Comparison of ENCODE assay signal across 8 cellular contexts in the genomic region with DNA sequence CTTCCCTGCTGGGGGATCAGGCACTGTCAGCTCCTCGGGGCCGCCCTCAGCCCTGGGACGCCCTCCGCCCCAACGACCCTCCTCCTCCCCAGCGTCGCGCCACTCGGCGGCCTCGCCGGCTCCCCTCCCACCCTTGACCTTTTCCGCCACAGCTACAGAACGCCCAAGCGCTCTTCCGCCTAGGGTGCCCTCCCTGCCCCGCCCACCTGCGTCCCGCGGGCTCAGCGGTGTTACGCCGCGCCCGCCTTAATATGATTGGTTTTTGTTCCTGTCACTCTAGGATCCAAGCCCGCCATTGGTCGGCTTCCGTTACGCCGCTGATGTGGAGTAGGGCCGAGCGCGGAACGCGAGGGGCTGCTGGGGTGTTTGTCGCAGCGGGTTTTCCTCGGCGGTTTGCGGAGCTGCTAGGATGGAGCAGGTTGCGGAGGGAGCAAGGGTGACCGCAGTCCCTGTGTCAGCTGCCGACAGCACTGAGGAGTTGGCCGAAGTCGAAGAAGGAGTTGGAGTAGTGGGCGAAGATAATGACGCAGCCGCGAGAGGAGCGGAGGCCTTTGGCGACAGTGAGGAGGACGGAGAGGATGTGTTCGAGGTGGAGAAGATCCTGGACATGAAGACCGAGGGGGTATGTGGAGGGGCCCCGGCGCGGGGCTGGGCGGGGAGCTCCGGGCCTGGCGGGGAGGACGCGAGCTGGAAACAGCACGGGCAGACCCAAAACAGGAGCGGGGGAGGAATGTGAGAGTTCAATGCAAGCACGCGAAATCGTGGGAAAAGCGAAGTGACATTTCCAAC. TPM values are rescaled to one million over a fixed set of nuclear protein-coding genes. Genes with fewer than 3 reads are reported as not detected.
DNase-seq lines count a peak whose midpoint lies in the region; ATAC-seq and TF ChIP-seq lines count a peak whose summit lies in the region.

A gene with protein sequence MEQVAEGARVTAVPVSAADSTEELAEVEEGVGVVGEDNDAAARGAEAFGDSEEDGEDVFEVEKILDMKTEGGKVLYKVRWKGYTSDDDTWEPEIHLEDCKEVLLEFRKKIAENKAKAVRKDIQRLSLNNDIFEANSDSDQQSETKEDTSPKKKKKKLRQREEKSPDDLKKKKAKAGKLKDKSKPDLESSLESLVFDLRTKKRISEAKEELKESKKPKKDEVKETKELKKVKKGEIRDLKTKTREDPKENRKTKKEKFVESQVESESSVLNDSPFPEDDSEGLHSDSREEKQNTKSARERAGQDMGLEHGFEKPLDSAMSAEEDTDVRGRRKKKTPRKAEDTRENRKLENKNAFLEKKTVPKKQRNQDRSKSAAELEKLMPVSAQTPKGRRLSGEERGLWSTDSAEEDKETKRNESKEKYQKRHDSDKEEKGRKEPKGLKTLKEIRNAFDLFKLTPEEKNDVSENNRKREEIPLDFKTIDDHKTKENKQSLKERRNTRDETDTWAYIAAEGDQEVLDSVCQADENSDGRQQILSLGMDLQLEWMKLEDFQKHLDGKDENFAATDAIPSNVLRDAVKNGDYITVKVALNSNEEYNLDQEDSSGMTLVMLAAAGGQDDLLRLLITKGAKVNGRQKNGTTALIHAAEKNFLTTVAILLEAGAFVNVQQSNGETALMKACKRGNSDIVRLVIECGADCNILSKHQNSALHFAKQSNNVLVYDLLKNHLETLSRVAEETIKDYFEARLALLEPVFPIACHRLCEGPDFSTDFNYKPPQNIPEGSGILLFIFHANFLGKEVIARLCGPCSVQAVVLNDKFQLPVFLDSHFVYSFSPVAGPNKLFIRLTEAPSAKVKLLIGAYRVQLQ (plus strand): TSS at position 320 of the 789 bp plus-strand sequence. CDS start 90 bp downstream, at position 410.

- no peaks in the 10 kb centered on the region for H3K9me3 ChIP-seq in SU-DHL-6 (ENCODE audit: insufficient read depth, low read length)
- H3K9me3 ChIP-seq in parathyroid adenoma (ENCODE audit: control insufficient read depth, low read length): no peaks in the 10 kb centered on the region
- H3K9me3 ChIP-seq in tibial nerve: no peaks in the 10 kb centered on the region

- H2AFZ ChIP-seq in SU-DHL-6 (ENCODE audit: low read depth, low read length, severe bottlenecking) (peak within 1 kb of the TSS; percentile 85), parathyroid adenoma (peak within 1 kb of the TSS; percentile 68)

- H3K79me2 ChIP-seq in SU-DHL-6 (ENCODE audit: insufficient read depth, low read length): peaks cover 51% of the 10 kb centered on the region
- H3K79me2 ChIP-seq in parathyroid adenoma: peaks cover 14% of the 10 kb centered on the region

- H3F3A ChIP-seq in SU-DHL-6 (ENCODE audit: insufficient read depth): 0 out of 2 replicates have a peak, but pooled peaks cover 3% of the 10 kb centered on the region

- DNase-seq in NCI-H128 (lab: John Stamatoyannopoulos, UW; ENCODE audit: unreplicated experiment) (peak; percentile 98), Right ventricle myocardium superior (peak; percentile 96), tibial nerve (ENCODE audit: low spot score in 2 of 2) (peak; percentile 91 to 95)
- peak; percentile 86 for DNase-seq in activated naive CD8-positive, alpha-beta T cell treated with anti-CD3 and anti-CD28 coated beads, Interleukin-2, amount 50 U/mL, for 16 hours (ENCODE audit: low read depth, low spot score)

- ATAC-seq in HG02678 (IDR thresholded peaks at IDR 0.05; ENCODE audit: unreplicated experiment): peak; percentile 98
- ATAC-seq in Right ventricle myocardium superior (ENCODE audit: poor library complexity): peak; percentile 99

- no peaks in the 10 kb centered on the region for H3K9me2 ChIP-seq in SU-DHL-6 (replicated peaks; ENCODE audit: insufficient read depth, low read length)

- 0 to 1% methylated on average over 64 to 68 of the region's 68 CpGs for WGBS in tibial nerve, 2 donors

- peak within 1 kb of the TSS; percentile 96 for H3K4me3 ChIP-seq in SU-DHL-6 (ENCODE audit: insufficient read depth, low read length, poor library complexity, severe bottlenecking)
- peak within 1 kb of the TSS; percentile 89 for H3K4me3 ChIP-seq in parathyroid adenoma (ENCODE audit: low read depth, low read length)
- H3K4me3 ChIP-seq in tibial nerve: peak within 1 kb of the TSS; percentile 65 to 91 (median 78)

- H3K27me3 ChIP-seq in SU-DHL-6 (ENCODE audit: low read length) (no peaks in the 10 kb centered on the region), parathyroid adenoma (ENCODE audit: control insufficient read depth, insufficient read depth, low read length) (no peaks in the 10 kb centered on the region), tibial nerve (no peaks in the 10 kb centered on the region)

- TF ChIP-seq POLR2A in GM10847 (IDR thresholded peaks at IDR 0.05; ENCODE audit: extremely low read depth, insufficient read length): peak; percentile 69
- TF ChIP-seq POLR2A in tibial nerve (IDR thresholded peaks at IDR 0.05): peak; percentile 57 to 95

- peak within 1 kb of the TSS; percentile 82 for H3K4me2 ChIP-seq in SU-DHL-6 (ENCODE audit: low read depth, low read length, poor library complexity, severe bottlenecking)
- peak within 1 kb of the TSS; percentile 78 for H3K4me2 ChIP-seq in parathyroid adenoma (ENCODE audit: low read length)

- peak; percentile 16 to 97 for TF ChIP-seq EP300 in tibial nerve (IDR thresholded peaks at IDR 0.05)

- H3K27ac ChIP-seq in SU-DHL-6 (ENCODE audit: low read depth, low read length) (0 out of 2 replicates have a peak within 1 kb of the TSS, but pooled peaks have one; percentile 40), parathyroid adenoma (peak within 1 kb of the TSS; percentile 66), tibial nerve (peak within 1 kb of the TSS; percentile 95 to 97 (median 96))

- no peaks in the 10 kb centered on the region for H3K36me3 ChIP-seq in SU-DHL-6 (ENCODE audit: low read length)
- H3K36me3 ChIP-seq in parathyroid adenoma (ENCODE audit: control insufficient read depth, insufficient read depth, low read length): no peaks in the 10 kb centered on the region
- peaks cover 0 to 4% (median 0%) of the 10 kb centered on the region in 3 donors for H3K36me3 ChIP-seq in tibial nerve

- intact Hi-C loops in Right ventricle myocardium superior (cut with DNase I): loop anchor here (10.0 kb wide), 1 partner anchor 151 kb away; a partner anchor contains a TSS

- H3K4me1 ChIP-seq in parathyroid adenoma (no peaks in the 10 kb centered on the region), tibial nerve (peaks cover 0 to 36% (median 22%) of the 10 kb centered on the region in 4 donors)

- TF ChIP-seq CTCF in SU-DHL-6 (IDR thresholded peaks at IDR 0.05; ENCODE audit: insufficient read depth, low read length, poor library complexity, severe bottlenecking) (no peak), parathyroid adenoma (IDR thresholded peaks at IDR 0.05) (no peak), tibial nerve (IDR thresholded peaks at IDR 0.05) (peak in 2 of 5 experiments; percentile 18 to 40)

- H3K9ac ChIP-seq in SU-DHL-6 (ENCODE audit: low read length) (peak within 1 kb of the TSS; percentile 87), parathyroid adenoma (no peak within 1 kb of the TSS)

- H4K20me1 ChIP-seq in SU-DHL-6 (ENCODE audit: low read depth, low read length): peaks cover 10% of the 10 kb centered on the region; the same call in 1 of the 2 replicates

RNA-seq across cellular contexts. Expression of the gene that starts here (rescaled TPM):
- total RNA-seq in Right ventricle myocardium superior (26.0 TPM), tibial nerve (10 to 100 TPM; 41.2 to 53.8 (median 49.3) TPM)

Comparison
In these comparisons a context has a peak if more than half of its experiments do, and no peak if none do; other contexts are left out.
1. Peak in every context shown above with its lines: DNase-seq, ATAC-seq, H3K4me3 ChIP-seq and H3K27ac ChIP-seq.
2. H3K27ac ChIP-seq: peak in every context shown above with its lines; median percentile 96 in tibial nerve; 66 in parathyroid adenoma; 40 in SU-DHL-6.